Comparison of ENCODE assay signal across 34 cellular contexts in genomic region chr5:155064580-155064979, GRCh38. TPM values are rescaled to one million over a fixed set of nuclear protein-coding genes. Genes with fewer than 3 reads are reported as not detected.
DNase-seq lines count a peak whose midpoint lies in the region; ATAC-seq and TF ChIP-seq lines count a peak whose summit lies in the region.
"Had no signal": no experiment of that assay in that cellular context is flagged by ENCODE, and none has a peak within 500 bp of the region (broad histone marks: within the 10 kb centered on the region; RNA-seq: fewer than 3 reads in every experiment).

No MANE protein-coding gene starts in this region.

- POLR2A ChIA-PET in GM10248 (lab: Yijun Ruan, JAX) = no interaction called here

- ATAC-seq in GM19351 (IDR thresholded peaks at IDR 0.05; ENCODE audit: unreplicated experiment) = peak; percentile 72
- peak; percentile 68 for ATAC-seq in HG02798 (IDR thresholded peaks at IDR 0.05; ENCODE audit: poor library complexity, unreplicated experiment)
- peak; percentile 62 for ATAC-seq in HG03432 (IDR thresholded peaks at IDR 0.05; ENCODE audit: unreplicated experiment)
- ATAC-seq in GM18861 (IDR thresholded peaks at IDR 0.05; ENCODE audit: unreplicated experiment) = no peak
- ATAC-seq in upper lobe of left lung (ENCODE audit: low FRiP score in 2 of 2) = no peak
- no peak for ATAC-seq in GM18909 (IDR thresholded peaks at IDR 0.05; ENCODE audit: poor library complexity, unreplicated experiment)
- no peak for ATAC-seq in mucosa of descending colon
- ATAC-seq: activated CD8-positive, alpha-beta T cell treated with anti-CD3 and anti-CD28 coated beads, Interleukin-2, amount 10 ng/mL, durations not matched to agents 7 days and 5 days; gastroesophageal sphincter; left lung; T-cell; upper lobe of right lung had no signal

- H3K4me1 ChIP-seq in upper lobe of left lung (no peaks in the 10 kb centered on the region), mucosa of descending colon (ENCODE audit: low read depth) (no peaks in the 10 kb centered on the region)
- H3K4me1 ChIP-seq: gastroesophageal sphincter, left lung, Peyer's patch, SJCRH30, upper lobe of right lung had no signal

- CTCF ChIA-PET in GM10248 (lab: Yijun Ruan, JAX) = interaction anchor here (1.0 kb wide), 1 partner anchor 11 kb away, joined by 4 read pairs; no protein-coding TSS in a partner anchor

- no peak overlapping the region for H3K27ac ChIP-seq in upper lobe of left lung
- H3K27ac ChIP-seq: gastroesophageal sphincter, left lung, Peyer's patch, SJCRH30, upper lobe of right lung had no signal

- DNase-seq in GM10248 (ENCODE audit: extremely low spot score) (peak; percentile 29), upper lobe of left lung (no peak), mucosa of descending colon (no peak)
- DNase-seq: 8988T; activated CD4-positive, CD25-positive, alpha-beta regulatory T cell treated with anti-CD3 and anti-CD28 coated beads, Interleukin-2, amount 50 U/mL, for 72 hours; activated CD8-positive, alpha-beta T cell treated with anti-CD3 and anti-CD28 coated beads, Interleukin-2, amount 10 ng/mL, durations not matched to agents 7 days and 5 days; activated effector memory CD4-positive, alpha-beta T cell treated with anti-CD3 and anti-CD28 coated beads, Interleukin-2, amount 50 U/mL, for 16 hours; activated naive CD8-positive, alpha-beta T cell treated with anti-CD3 and anti-CD28 coated beads, Interleukin-2, amount 10 ng/mL, durations not matched to agents 7 days and 5 days; CD4-positive, alpha-beta T cell; central memory CD4-positive, alpha-beta T cell; EL; HCEC 1CT; hippocampal formation; immature natural killer cell; left lung; naive B cell; NCI-H1436; NCI-H510A; NK-92 treated with Interleukin-12 subunit alpha and Interleukin-12 subunit beta, amount 100 ng/mL, for 24 hours; Peyer's patch; SJCRH30; small intestine; stimulated activated CD4-positive, alpha-beta T cell treated with anti-CD3 and anti-CD28 coated beads, Interleukin-1b, Interleukin-23, amount 100 ng/mL, for 48 hours; T-cell; upper lobe of right lung had no signal

- TF ChIP-seq CTCF in GM10248 (IDR thresholded peaks at IDR 0.05; ENCODE audit: control extremely low read depth, extremely low read depth, low read depth, missing control alignments) (no peak), upper lobe of left lung (IDR thresholded peaks at IDR 0.05) (no peak), mucosa of descending colon (IDR thresholded peaks at IDR 0.05) (no peak)

- TF ChIP-seq EP300 in upper lobe of left lung (IDR thresholded peaks at IDR 0.05) = no peak

- H3K9me3 ChIP-seq in upper lobe of left lung (no peaks in the 10 kb centered on the region), mucosa of descending colon (no peaks in the 10 kb centered on the region)
- H3K9me3 ChIP-seq: gastroesophageal sphincter, left lung, Peyer's patch, SJCRH30, upper lobe of right lung had no signal

- H3K4me3 ChIP-seq in upper lobe of left lung (no peak overlapping the region), mucosa of descending colon (no peak overlapping the region)
- H3K4me3 ChIP-seq: gastroesophageal sphincter, left lung, Peyer's patch, SJCRH30, upper lobe of right lung had no signal

- TF ChIP-seq POLR2A in upper lobe of left lung (IDR thresholded peaks at IDR 0.05) = no peak

- intact Hi-C loops in mucosa of descending colon (cut with DNase I, micrococcal nuclease) = no loop called here

- H3K36me3 ChIP-seq in upper lobe of left lung (no peaks in the 10 kb centered on the region), mucosa of descending colon (ENCODE audit: low read depth) (no peaks in the 10 kb centered on the region)
- H3K36me3 ChIP-seq: gastroesophageal sphincter, left lung, Peyer's patch, SJCRH30, upper lobe of right lung had no signal

- WGBS in upper lobe of left lung, 2 donors = 72% methylated on average over 6 of the region's 6 CpGs

- no peaks in the 10 kb centered on the region for H3K27me3 ChIP-seq in upper lobe of left lung
- H3K27me3 ChIP-seq: gastroesophageal sphincter, left lung, Peyer's patch, SJCRH30, upper lobe of right lung had no signal

RNA-seq across cellular contexts. Expression of gene KIF4B, which starts 51.0 kb away (rescaled TPM):
- total RNA-seq in upper lobe of left lung = under 1 TPM in 4 of 6 donors, not detected in 2; 0.07 to 0.30 (median 0.12) TPM
- not detected for total RNA-seq in mucosa of descending colon
- total RNA-seq: activated naive CD8-positive, alpha-beta T cell treated with anti-CD3 and anti-CD28 coated beads, Interleukin-2, amount 10 ng/mL, durations not matched to agents 7 days and 5 days; astrocyte; CD4-positive, alpha-beta T cell; mesenteric fat pad; osteoblast; Peyer's patch; T-cell had no signal

Comparison
In these comparisons a context has a peak if more than half of its experiments do, and no peak if none do; other contexts are left out.
1. ATAC-seq: peak in GM19351 (single experiment), HG02798 (single experiment) and HG03432 (single experiment); none in GM18861 (single experiment), upper lobe of left lung (0 of 2), GM18909 (single experiment) and mucosa of descending colon (single experiment).